Comparison of ENCODE assay signal across 25 cellular contexts in the genomic region with DNA sequence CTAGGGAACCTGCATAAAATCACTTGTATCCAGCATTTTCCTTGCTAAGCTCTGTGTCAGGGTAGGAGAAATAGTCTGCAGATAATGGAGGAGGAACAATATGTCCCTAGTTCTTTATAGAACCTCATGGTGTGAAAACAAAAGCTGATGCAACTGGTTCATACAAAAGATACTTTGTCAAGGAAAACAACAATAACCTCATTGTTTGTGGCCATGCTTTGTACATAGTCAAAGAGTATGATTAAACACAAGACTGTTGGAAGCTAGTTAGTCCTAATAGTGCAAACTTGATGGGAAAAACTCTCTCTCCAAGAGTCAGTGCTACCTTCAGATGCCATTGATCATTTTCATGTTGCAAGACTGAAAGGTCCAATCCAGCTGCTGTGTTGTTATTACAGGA. TPM values are rescaled to one million over a fixed set of nuclear protein-coding genes. Genes with fewer than 3 reads are reported as not detected.
DNase-seq lines count a peak whose midpoint lies in the region; ATAC-seq, FAIRE-seq and TF ChIP-seq lines count a peak whose summit lies in the region.
"Had no signal": no experiment of that assay in that cellular context is flagged by ENCODE, and none has a peak within 500 bp of the region (broad histone marks: within the 10 kb centered on the region; RNA-seq: fewer than 3 reads in every experiment).

No MANE protein-coding gene starts in this region.

- peak; percentile 64 for DNase-seq in COLO829 (ENCODE audit: low spot score)
- peak; percentile 82 for DNase-seq in SW480 (ENCODE audit: low spot score)
- peak; percentile 85 for DNase-seq in foreskin melanocyte
- DNase-seq in putamen (ENCODE audit: low spot score): peak; percentile 92
- no peak for DNase-seq in OCI-LY7 (ENCODE audit: low spot score)
- no peak for DNase-seq in GM19239 (ENCODE audit: insufficient read length, low spot score)
- DNase-seq: activated CD4-positive, alpha-beta memory T cell treated with anti-CD3 and anti-CD28 coated beads for 36 hours; activated naive CD4-positive, alpha-beta T cell treated with anti-CD3 and anti-CD28 coated beads for 36 hours; activated T-cell treated with anti-CD3 and anti-CD28 coated beads, Interleukin-2, amount 50 U/mL, for 1 hour; DMS79 treated with DMSO at 0.1 percent for 48 hours; kidney; naive B cell; NCI-H1048; NCI-H2081; stimulated activated CD4-positive, alpha-beta T cell treated with anti-CD3 and anti-CD28 coated beads, Interleukin-2, amount 100 ng/mL, for 48 hours; WERI-Rb-1 had no signal

- no peaks in the 10 kb centered on the region for H3K36me3 ChIP-seq in OCI-LY7 (ENCODE audit: insufficient read depth, low read length)
- H3K36me3 ChIP-seq: WERI-Rb-1 had no signal

- intact Hi-C loops in OCI-LY7 (cut with micrococcal nuclease; ENCODE audit: unreplicated experiment): no loop called here

- POLR2A ChIA-PET in OCI-LY7 (lab: Charles Lee): interaction anchor here (0.6 kb wide), 1 partner anchor 8 kb away, joined by 3 read pairs; no protein-coding TSS in a partner anchor

- TF ChIP-seq CTCF in OCI-LY7 (conservative IDR thresholded peaks at IDR 0.05; ENCODE audit: low read length): no peak

- no peak overlapping the region for H2AFZ ChIP-seq in OCI-LY7 (ENCODE audit: low read length)
- H2AFZ ChIP-seq: parathyroid adenoma had no signal

- H3K4me1 ChIP-seq in OCI-LY7 (ENCODE audit: insufficient read depth, low read length, poor library complexity, severe bottlenecking): no peaks in the 10 kb centered on the region
- H3K4me1 ChIP-seq: parathyroid adenoma had no signal

- CTCF ChIA-PET in OCI-LY7 (lab: Charles Lee; ENCODE audit: unreplicated experiment): no interaction called here

- H3K9me2 ChIP-seq in OCI-LY7 (ENCODE audit: insufficient read depth, low read length): no peaks in the 10 kb centered on the region

- no peak overlapping the region for H3K4me2 ChIP-seq in OCI-LY7 (ENCODE audit: low read length)
- H3K4me2 ChIP-seq: KMS-11 had no signal

- H3K4me3 ChIP-seq in OCI-LY7 (ENCODE audit: low read depth, low read length, poor library complexity, severe bottlenecking): no peak overlapping the region
- H3K4me3 ChIP-seq: coronary artery, skin epidermis had no signal

- no peaks in the 10 kb centered on the region for H4K20me1 ChIP-seq in OCI-LY7 (ENCODE audit: insufficient read depth, low read length)

- no peak overlapping the region for H3K27ac ChIP-seq in OCI-LY7 (ENCODE audit: low read depth, low read length, poor library complexity, severe bottlenecking)
- H3K27ac ChIP-seq: KMS-11, parathyroid adenoma, WERI-Rb-1 had no signal

- peaks cover 3% of the 10 kb centered on the region; the same call in 1 of the 2 replicates for H3K9me3 ChIP-seq in OCI-LY7 (ENCODE audit: low read length)

- FAIRE-seq in GM19239 (lab: Jason Lieb, UNC): no peak
- FAIRE-seq: kidney had no signal

- BruUV-seq in OCI-LY7 (replicated peaks; lab: Mats Ljungman, UMichigan): no TSS peak

- no peaks in the 10 kb centered on the region for H3K79me2 ChIP-seq in OCI-LY7 (ENCODE audit: insufficient read depth, low read depth, low read length)
- H3K79me2 ChIP-seq: parathyroid adenoma had no signal

- no peak for ATAC-seq in HG02623 (IDR thresholded peaks at IDR 0.05; ENCODE audit: unreplicated experiment)

RNA-seq across cellular contexts. Expression of gene PLAAT2, which starts 20.1 kb away (rescaled TPM):
- not detected in 2 replicates for total RNA-seq in OCI-LY7 (2014; rRNA removed; shearing (Covaris generic))
- not detected in 2 replicates for total RNA-seq in OCI-LY7 (2022)
- total RNA-seq: activated naive CD4-positive, alpha-beta T cell treated with anti-CD3 and anti-CD28 coated beads for 36 hours; endothelial cell of umbilical vein; fibroblast of villous mesenchyme; lung microvascular endothelial cell; NCI-H460 had no signal

RNA-seq across cellular contexts. Expression of gene PLAAT3, which starts 30.9 kb away (rescaled TPM):
- total RNA-seq in OCI-LY7 (2014; rRNA removed; shearing (Covaris generic)): not detected in 2 replicates
- total RNA-seq in OCI-LY7 (2022): 0.70 TPM in 1 of 2 replicates, not detected in the other

RNA-seq across cellular contexts. Expression of gene PLAAT4, which starts 46.7 kb away (rescaled TPM):
- 6.5 and 6.8 TPM in 2 replicates for total RNA-seq in OCI-LY7 (2014; rRNA removed; shearing (Covaris generic))
- total RNA-seq in OCI-LY7 (2022): 1.3 and 1.4 TPM in 2 replicates
- total RNA-seq: NCI-H460 had no signal

Comparison
In these comparisons a context has a peak if more than half of its experiments do, and no peak if none do; other contexts are left out.
1. DNase-seq: peak in COLO829 (single experiment), SW480 (single experiment), foreskin melanocyte (single experiment) and putamen (single experiment); none in OCI-LY7 (single experiment) and GM19239 (single experiment).